Comparison of ENCODE assay signal across 20 cellular contexts in genomic region chr11:126538071-126538470, GRCh38.
DNase-seq lines count a peak whose midpoint lies in the region; ATAC-seq and TF ChIP-seq lines count a peak whose summit lies in the region.
"Had no signal": no experiment of that assay in that cellular context is flagged by ENCODE, and none has a peak within 500 bp of the region (broad histone marks: within the 10 kb centered on the region; RNA-seq: fewer than 3 reads in every experiment).

No MANE protein-coding gene starts in this region.

- peak; percentile 69 for DNase-seq in DMS153 (lab: John Stamatoyannopoulos, UW)
- DNase-seq in NCI-H187 (lab: John Stamatoyannopoulos, UW) = peak; percentile 15 to 67
- peak; percentile 73 for DNase-seq in NCI-H510A (lab: John Stamatoyannopoulos, UW)
- peak; percentile 2 for DNase-seq in fibroblast of peridontal ligament (ENCODE audit: extremely low read depth)
- DNase-seq in activated T-cell treated with anti-CD3 and anti-CD28 coated beads for 4 hours = no peak
- no peak for DNase-seq in right atrium auricular region (ENCODE audit: low spot score)
- DNase-seq: ACHN; Caco-2; CD4-positive, CD25-positive, alpha-beta regulatory T cell; GF-D8; HFFc6; KG1; NCI-H2171 treated with DMSO at 0.1 percent for 48 hours; NCI-H774; PC-9; SW 1271 had no signal

- no peaks in the 10 kb centered on the region for H3K4me1 ChIP-seq in right atrium auricular region
- H3K4me1 ChIP-seq: Caco-2, SJSA1 had no signal

- no peak overlapping the region for H3K4me3 ChIP-seq in right atrium auricular region
- H3K4me3 ChIP-seq: PC-9, SJSA1 had no signal

- H3K36me3 ChIP-seq in right atrium auricular region = no peaks in the 10 kb centered on the region
- H3K36me3 ChIP-seq: SJSA1 had no signal

- ATAC-seq in GM21367 (IDR thresholded peaks at IDR 0.05; ENCODE audit: unreplicated experiment) = no peak
- no peak for ATAC-seq in HG03565 (IDR thresholded peaks at IDR 0.05; ENCODE audit: unreplicated experiment)
- ATAC-seq: HepG2 had no signal

- H3K27me3 ChIP-seq in right atrium auricular region = no peaks in the 10 kb centered on the region
- H3K27me3 ChIP-seq: SJSA1 had no signal

- H3K9me3 ChIP-seq in right atrium auricular region = no peaks in the 10 kb centered on the region
- H3K9me3 ChIP-seq: Caco-2, SJSA1 had no signal

- no peak overlapping the region for H3K27ac ChIP-seq in right atrium auricular region
- H3K27ac ChIP-seq: PC-9, SJSA1 had no signal

- no peak for TF ChIP-seq CTCF in right atrium auricular region (IDR thresholded peaks at IDR 0.05)

Comparison
In these comparisons a context has a peak if more than half of its experiments do, and no peak if none do; other contexts are left out.
1. DNase-seq: peak in DMS153 (single experiment), NCI-H187 (2 of 2), NCI-H510A (single experiment) and fibroblast of peridontal ligament (single experiment); none in activated T-cell treated with anti-CD3 and anti-CD28 coated beads for 4 hours (single experiment) and right atrium auricular region (single experiment).